8 cellular contexts compared by ENCODE assay signal in the genomic region with DNA sequence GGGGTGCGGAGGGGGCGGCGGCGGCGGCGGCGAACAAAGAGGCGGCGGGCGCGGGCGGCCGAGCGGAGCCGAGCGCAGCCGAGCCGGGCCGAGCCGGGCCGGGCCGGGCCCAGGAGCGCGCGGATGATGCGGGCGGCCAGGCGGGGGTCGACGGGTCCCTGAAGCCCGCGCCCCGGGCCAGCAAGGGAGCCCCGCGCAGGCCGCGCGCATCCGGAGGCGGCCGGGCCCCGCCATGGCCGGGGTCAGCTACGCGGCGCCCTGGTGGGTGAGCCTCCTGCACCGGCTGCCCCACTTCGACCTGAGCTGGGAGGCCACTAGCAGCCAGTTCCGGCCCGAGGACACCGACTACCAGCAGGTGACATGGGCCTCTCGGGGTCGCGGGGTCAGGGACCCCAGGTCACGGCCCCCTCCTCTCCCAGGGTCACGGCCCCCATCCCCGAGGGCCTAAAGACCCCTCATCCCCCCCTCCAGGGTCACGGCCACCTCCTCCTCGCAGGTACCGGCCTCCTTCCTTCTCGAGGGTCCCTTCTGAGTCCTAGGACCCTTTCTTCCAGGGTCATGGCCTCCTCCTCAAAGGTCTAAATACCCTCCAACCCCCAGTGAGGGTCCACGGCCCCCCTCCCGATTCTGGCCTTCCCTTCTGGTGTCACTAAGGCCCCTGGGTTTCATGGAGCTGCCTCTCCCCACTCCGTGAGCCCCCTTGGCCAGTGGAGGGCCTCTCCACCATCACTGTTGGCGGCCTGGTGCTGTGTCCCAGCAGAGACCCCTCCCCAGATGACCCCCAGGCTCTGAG. TPM values are rescaled to one million over a fixed set of nuclear protein-coding genes. Genes with fewer than 3 reads are reported as not detected.
DNase-seq lines count a peak whose midpoint lies in the region; ATAC-seq and TF ChIP-seq lines count a peak whose summit lies in the region.

A gene with protein sequence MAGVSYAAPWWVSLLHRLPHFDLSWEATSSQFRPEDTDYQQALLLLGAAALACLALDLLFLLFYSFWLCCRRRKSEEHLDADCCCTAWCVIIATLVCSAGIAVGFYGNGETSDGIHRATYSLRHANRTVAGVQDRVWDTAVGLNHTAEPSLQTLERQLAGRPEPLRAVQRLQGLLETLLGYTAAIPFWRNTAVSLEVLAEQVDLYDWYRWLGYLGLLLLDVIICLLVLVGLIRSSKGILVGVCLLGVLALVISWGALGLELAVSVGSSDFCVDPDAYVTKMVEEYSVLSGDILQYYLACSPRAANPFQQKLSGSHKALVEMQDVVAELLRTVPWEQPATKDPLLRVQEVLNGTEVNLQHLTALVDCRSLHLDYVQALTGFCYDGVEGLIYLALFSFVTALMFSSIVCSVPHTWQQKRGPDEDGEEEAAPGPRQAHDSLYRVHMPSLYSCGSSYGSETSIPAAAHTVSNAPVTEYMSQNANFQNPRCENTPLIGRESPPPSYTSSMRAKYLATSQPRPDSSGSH (plus strand): TSS at position 63 of the 793 bp plus-strand sequence. CDS start 170 bp downstream, at position 233.

- no peak for TF ChIP-seq CTCF in activated B cell treated with CpG ODN at 0.5 μM for 24 hours (IDR thresholded peaks at IDR 0.05)
- TF ChIP-seq CTCF in glutamatergic neuron (IDR thresholded peaks at IDR 0.05; ENCODE audit: partially characterized antibody, unreplicated experiment): no peak
- no peak for TF ChIP-seq CTCF in prostate gland (IDR thresholded peaks at IDR 0.05)

- H3K4me3 ChIP-seq in prostate gland: peak within 1 kb of the TSS; percentile 68 to 89

- H3K9me3 ChIP-seq in prostate gland: no peaks in the 10 kb centered on the region

- CTCF ChIA-PET in activated B cell treated with CpG ODN at 0.5 μM for 24 hours (lab: Charles Lee): no interaction called here

- no peaks in the 10 kb centered on the region for H3K9me3 Mint-ChIP-seq in activated naive CD4-positive, alpha-beta T cell treated with anti-CD3 and anti-CD28 coated beads, Interleukin-2, amount 50 U/mL, for 24 hours
- H3K9me3 Mint-ChIP-seq in activated B cell treated with CpG ODN at 0.5 μM for 24 hours (no peaks in the 10 kb centered on the region), glutamatergic neuron (ENCODE audit: unreplicated experiment) (peaks cover 11% of the 10 kb centered on the region)

- peak within 1 kb of the TSS; percentile 93 for H3K4me3 Mint-ChIP-seq in activated naive CD4-positive, alpha-beta T cell treated with anti-CD3 and anti-CD28 coated beads, Interleukin-2, amount 50 U/mL, for 24 hours
- H3K4me3 Mint-ChIP-seq in activated B cell treated with CpG ODN at 0.5 μM for 24 hours (peak within 1 kb of the TSS; percentile 87), glutamatergic neuron (ENCODE audit: unreplicated experiment) (peak within 1 kb of the TSS; percentile 91)

- intact Hi-C loops in activated B cell treated with CpG ODN at 0.5 μM for 24 hours (cut with micrococcal nuclease) (loop anchor here (1.0 to 10.0 kb wide), 8 partner anchors 9 to 397 kb away; a partner anchor contains a TSS), prostate gland (cut with DNase I) (loop anchor here (5.0 kb wide), 1 partner anchor 1095 kb away; no protein-coding TSS in a partner anchor)

- H3K36me3 Mint-ChIP-seq in activated naive CD4-positive, alpha-beta T cell treated with anti-CD3 and anti-CD28 coated beads, Interleukin-2, amount 50 U/mL, for 24 hours: no peaks in the 10 kb centered on the region
- no peaks in the 10 kb centered on the region for H3K36me3 Mint-ChIP-seq in activated B cell treated with CpG ODN at 0.5 μM for 24 hours (ENCODE audit: low read depth)
- no peaks in the 10 kb centered on the region for H3K36me3 Mint-ChIP-seq in glutamatergic neuron (ENCODE audit: unreplicated experiment)

- H3K27me3 ChIP-seq in prostate gland (replicated peaks; ENCODE audit: insufficient read depth): no peaks in the 10 kb centered on the region

- POLR2A ChIA-PET in activated B cell treated with CpG ODN at 0.5 μM for 24 hours (lab: Charles Lee): interaction anchor here (0.9 to 2.1 kb wide), 15 partner anchors 9 to 278 kb away, joined by 3 to 25 read pairs (median 6); a partner anchor contains a TSS

- H3K27ac Mint-ChIP-seq in activated naive CD4-positive, alpha-beta T cell treated with anti-CD3 and anti-CD28 coated beads, Interleukin-2, amount 50 U/mL, for 24 hours: peak within 1 kb of the TSS; percentile 90
- H3K27ac Mint-ChIP-seq in activated B cell treated with CpG ODN at 0.5 μM for 24 hours (peak within 1 kb of the TSS; percentile 70), glutamatergic neuron (ENCODE audit: unreplicated experiment) (peak within 1 kb of the TSS; percentile 95)

- peak; percentile 16 for TF ChIP-seq POLR2A in prostate gland (IDR thresholded peaks at IDR 0.05)

- DNase-seq in activated naive CD4-positive, alpha-beta T cell treated with Interleukin-2 at 50 U/mL for 16 hours: no peak
- DNase-seq in activated B cell treated with CpG ODN at 0.5 μM for 24 hours: no peak
- peak; percentile 52 for DNase-seq in glutamatergic neuron
- DNase-seq in prostate gland (ENCODE audit: low spot score): no peak
- DNase-seq in cerebellar nuclear complex (lab: John Stamatoyannopoulos, UW): no peak
- DNase-seq in NCI-H2029 (lab: John Stamatoyannopoulos, UW): no peak

- no peaks in the 10 kb centered on the region for H3K36me3 ChIP-seq in prostate gland

- peaks cover 15% of the 10 kb centered on the region for H3K4me1 ChIP-seq in prostate gland (replicated peaks)

- peak within 1 kb of the TSS; percentile 78 to 81 for H3K27ac ChIP-seq in prostate gland

- ATAC-seq in HG03139 (IDR thresholded peaks at IDR 0.05; ENCODE audit: unreplicated experiment): peak; percentile 29
- ATAC-seq in activated B cell treated with CpG ODN at 0.5 μM for 24 hours (ENCODE audit: low read depth): peak; percentile 13

- peaks cover 17% of the 10 kb centered on the region for H3K4me1 Mint-ChIP-seq in activated naive CD4-positive, alpha-beta T cell treated with anti-CD3 and anti-CD28 coated beads, Interleukin-2, amount 50 U/mL, for 24 hours
- H3K4me1 Mint-ChIP-seq in activated B cell treated with CpG ODN at 0.5 μM for 24 hours: peaks cover 34% of the 10 kb centered on the region
- peaks cover 10% of the 10 kb centered on the region for H3K4me1 Mint-ChIP-seq in glutamatergic neuron (ENCODE audit: low read depth, unreplicated experiment)

- H3K27me3 Mint-ChIP-seq in activated naive CD4-positive, alpha-beta T cell treated with anti-CD3 and anti-CD28 coated beads, Interleukin-2, amount 50 U/mL, for 24 hours: no peaks in the 10 kb centered on the region
- H3K27me3 Mint-ChIP-seq in activated B cell treated with CpG ODN at 0.5 μM for 24 hours: peaks cover 2% of the 10 kb centered on the region
- peaks cover 7% of the 10 kb centered on the region for H3K27me3 Mint-ChIP-seq in glutamatergic neuron (ENCODE audit: unreplicated experiment)

- WGBS in prostate gland: under 1% methylated on average over 58 of the region's 65 CpGs

RNA-seq across cellular contexts. Expression of the gene that starts here (rescaled TPM):
- total RNA-seq in activated B cell treated with CpG ODN at 0.5 μM for 24 hours: 20.7 and 25.4 TPM in 2 replicates
- 324 TPM for total RNA-seq in glutamatergic neuron (ENCODE audit: unreplicated experiment)
- total RNA-seq in prostate gland: 10 to 100 TPM; 30.1 to 76.2 TPM
